ENCODE assay signal across 8 cellular contexts in genomic region chr1:196558424-196558823, GRCh38. TPM values are rescaled to one million over a fixed set of nuclear protein-coding genes. Genes with fewer than 3 reads are reported as not detected.
A peak's percentile ranks its signal among the peaks of the same experiment; 100 is the strongest.
DNase-seq lines count a peak whose midpoint lies in the region; ATAC-seq and TF ChIP-seq lines count a peak whose summit lies in the region.

No MANE protein-coding gene starts in this region.

- CTCF ChIA-PET in mammary epithelial cell (lab: Charles Lee; ENCODE audit: low non-redundant PET): no interaction called here

- no peak for TF ChIP-seq CTCF in mammary epithelial cell (conservative IDR thresholded peaks at IDR 0.05 in 1 of 2, IDR thresholded peaks at IDR 0.05 in 1 of 2; ENCODE audit: extremely low read depth in 1 of 2, insufficient read depth in 1 of 2, low read depth in 1 of 2, low read length in 2 of 2)

- H3K4me2 ChIP-seq in mammary epithelial cell (ENCODE audit: insufficient read depth, low read depth, low read length): peak overlapping the region; percentile 77

- no peaks in the 10 kb centered on the region for H3K9me3 ChIP-seq in mammary epithelial cell (replicated peaks; ENCODE audit: insufficient read depth, low read length)

- 0% methylated on average over 2 of the region's 2 CpGs for WGBS in mammary epithelial cell (ENCODE audit: low coverage, missing lambda C conversion rate)

- no peak overlapping the region for H3K27ac ChIP-seq in mammary epithelial cell (ENCODE audit: insufficient read depth, low read depth, low read length)

- no peaks in the 10 kb centered on the region for H3K79me2 ChIP-seq in mammary epithelial cell (ENCODE audit: insufficient read depth, low read length)

- ATAC-seq in HG03159 (IDR thresholded peaks at IDR 0.05; ENCODE audit: unreplicated experiment): no peak

- peak overlapping the region; percentile 4 to 51 (median 24) for H3K4me3 ChIP-seq in mammary epithelial cell (replicated peaks in 1 of 3; ENCODE audit: insufficient read depth in 1 of 3, low read depth in 2 of 3, low read length in 3 of 3)

- dilution Hi-C loops in mammary epithelial cell (cut with HindIII; ENCODE audit: low sequenced_read_pairs): no loop called here

- H3K9ac ChIP-seq in mammary epithelial cell (ENCODE audit: insufficient read depth, low read length): no peak overlapping the region

- BruUV-seq in mammary epithelial cell (replicated peaks; lab: Mats Ljungman, UMichigan): no TSS peak

- H3K27me3 ChIP-seq in mammary epithelial cell (ENCODE audit: insufficient read depth, low read length): no peaks in the 10 kb centered on the region

- H3K4me1 ChIP-seq in mammary epithelial cell (ENCODE audit: insufficient read depth, low read length): no peaks in the 10 kb centered on the region

- intact Hi-C loops in mammary epithelial cell (cut with micrococcal nuclease): no loop called here

- no peaks in the 10 kb centered on the region for H3K36me3 ChIP-seq in mammary epithelial cell (ENCODE audit: insufficient read depth, low read length)

- H2AFZ ChIP-seq in mammary epithelial cell (ENCODE audit: low read depth, low read length): peak overlapping the region; percentile 42

- DNase-seq in GM03348 (ENCODE audit: low spot score) (peak; percentile 50), HT-29 (ENCODE audit: low spot score) (peak; percentile 4), mammary epithelial cell (peak; percentile 14), myocyte (ENCODE audit: low read depth) (peak; percentile 68), KBM-7 (no peak), activated gamma-delta T cell treated with Interleukin-2 at 50 U/mL for 16 hours (no peak), islet precursor cell (no peak)

- in situ Hi-C loops in mammary epithelial cell (cut with MboI; ENCODE audit: low sequenced_read_pairs in 2 of 2) (no loop called here), KBM-7 (cut with MboI; ENCODE audit: low pct_unique_long_range_greater_than_20kb, low sequenced_read_pairs) (no loop called here)

- H4K20me1 ChIP-seq in mammary epithelial cell (ENCODE audit: insufficient read depth, low read length): no peaks in the 10 kb centered on the region

RNA-seq across cellular contexts. Expression of gene KCNT2, which starts 49.8 kb away (rescaled TPM):
- not detected in 2 replicates for total RNA-seq in HT-29 (2014; rRNA removed; shearing (Covaris generic))
- total RNA-seq in mammary epithelial cell: under 1 TPM in 1 of 2 donors, not detected in 1; 0.33 TPM
- not detected for polyA plus RNA-seq in mammary epithelial cell
- polyA minus RNA-seq in mammary epithelial cell: not detected
- total RNA-seq in myocyte: 0.62 and 1.1 TPM in 2 replicates
- polyA plus RNA-seq in myocyte (2012): 0.92 TPM

Comparison
In these comparisons a context has a peak if more than half of its experiments do, and no peak if none do; other contexts are left out.
1. DNase-seq: peak in GM03348 (single experiment), HT-29 (single experiment), mammary epithelial cell (single experiment) and myocyte (single experiment); none in KBM-7 (single experiment), activated gamma-delta T cell treated with Interleukin-2 at 50 U/mL for 16 hours (single experiment) and islet precursor cell (single experiment).